Comparison of ENCODE assay signal across 5 cellular contexts in genomic region chr7:125201002-125201401, GRCh38.
"Had no signal": no experiment of that assay in that cellular context is flagged by ENCODE, and none has a peak within 500 bp of the region (broad histone marks: within the 10 kb centered on the region; RNA-seq: fewer than 3 reads in every experiment).

No MANE protein-coding gene starts in this region.

- DNase-seq: IMR-90 had no signal

- H3K36me3 Mint-ChIP-seq: IgD-negative memory B cell had no signal

- ATAC-seq: HepG2, K562 had no signal

- H3K27ac ChIP-seq: HL-60 had no signal

- H3K27me3 Mint-ChIP-seq: IgD-negative memory B cell had no signal

- H3K4me1 Mint-ChIP-seq: IgD-negative memory B cell had no signal

- H3K4me3 ChIP-seq: K562 had no signal

- H3K27ac Mint-ChIP-seq: IgD-negative memory B cell had no signal

- H3K4me3 Mint-ChIP-seq: IgD-negative memory B cell had no signal
